Comparison of ENCODE assay signal across 29 cellular contexts in the genomic region with DNA sequence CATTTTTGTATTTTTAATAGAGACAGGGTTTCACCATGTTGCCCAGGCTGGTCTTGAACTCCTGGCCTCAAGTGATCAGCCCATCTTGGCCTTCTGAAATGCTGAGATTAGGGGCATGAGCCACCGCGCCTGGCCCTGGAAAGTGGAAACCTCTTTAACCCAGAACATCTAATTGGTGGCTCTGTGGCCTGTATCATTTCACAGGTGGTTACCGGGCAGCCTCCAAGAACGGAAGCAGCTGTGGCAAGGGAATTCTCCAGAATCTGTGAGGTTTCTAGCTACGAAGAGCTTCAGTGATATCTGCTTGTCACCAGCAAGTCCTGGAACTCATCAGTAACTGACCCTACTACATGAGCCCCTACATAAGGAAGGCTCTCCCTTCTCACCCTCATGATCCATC.
"Had no signal": no experiment of that assay in that cellular context is flagged by ENCODE, and none has a peak within 500 bp of the region (broad histone marks: within the 10 kb centered on the region; RNA-seq: fewer than 3 reads in every experiment).

No MANE protein-coding gene starts in this region.

- H3K36me3 Mint-ChIP-seq: naive thymus-derived CD4-positive, alpha-beta T cell; natural killer cell treated with Interleukin-12 subunit alpha and Interleukin-12 subunit beta and Interleukin-15 and Interleukin-18, amount 100 ng/mL, for 72 hours; stimulated activated naive B cell treated with anti-CD40 and anti-IgM and Interleukin-4, amounts not matched to agents 10 μg/mL and 1 μg/mL and 100 μg/mL, for 72 hours had no signal

- H3K4me3 Mint-ChIP-seq: naive thymus-derived CD4-positive, alpha-beta T cell; natural killer cell treated with Interleukin-12 subunit alpha and Interleukin-12 subunit beta and Interleukin-15 and Interleukin-18, amount 100 ng/mL, for 72 hours; stimulated activated naive B cell treated with anti-CD40 and anti-IgM and Interleukin-4, amounts not matched to agents 10 μg/mL and 1 μg/mL and 100 μg/mL, for 72 hours had no signal

- H3K4me3 ChIP-seq: left lung, lower lobe of right lung, mucosa of descending colon, ovary, prostate gland, skin epidermis, stomach, testis, thyroid gland, transverse colon, upper lobe of left lung, vagina had no signal

- H3K4me1 ChIP-seq: prostate gland, testis, thyroid gland, transverse colon had no signal

- H3K27ac ChIP-seq: left lung, lower lobe of right lung, ovary, prostate gland, skin epidermis, stomach, testis, thyroid gland, transverse colon, upper lobe of left lung, vagina had no signal

- H3K36me3 ChIP-seq: left lung, lower lobe of right lung, ovary, prostate gland, stomach, thyroid gland, transverse colon, upper lobe of left lung, vagina had no signal

- H3K27me3 ChIP-seq: left lung, ovary, stomach, testis, thyroid gland, transverse colon, upper lobe of left lung, vagina had no signal

- H3K27ac Mint-ChIP-seq: naive thymus-derived CD4-positive, alpha-beta T cell; natural killer cell treated with Interleukin-12 subunit alpha and Interleukin-12 subunit beta and Interleukin-15 and Interleukin-18, amount 100 ng/mL, for 72 hours; stimulated activated naive B cell treated with anti-CD40 and anti-IgM and Interleukin-4, amounts not matched to agents 10 μg/mL and 1 μg/mL and 100 μg/mL, for 72 hours had no signal

- H3K9me3 ChIP-seq: left lung, lower lobe of right lung, mucosa of descending colon, ovary, prostate gland, stomach, testis, thyroid gland, transverse colon, upper lobe of left lung, vagina had no signal

- ATAC-seq: left colon; lower lobe of right lung; mucosa of descending colon; naive thymus-derived CD4-positive, alpha-beta T cell; natural killer cell treated with Interleukin-12 subunit alpha and Interleukin-12 subunit beta and Interleukin-15 and Interleukin-18, amount 100 ng/mL, for 72 hours; sciatic nerve; stimulated activated naive B cell treated with anti-CD40 and anti-IgM and Interleukin-4, amounts not matched to agents 10 μg/mL and 1 μg/mL and 100 μg/mL, for 72 hours; stimulated activated naive CD8-positive, alpha-beta T cell treated with anti-CD3 and anti-CD28 coated beads, Interleukin-15, Interleukin-2, amounts not matched to agents 100 U/mL and 50 U/mL, for 24 hours had no signal

- DNase-seq: hippocampal formation; kidney; left colon; left lung; lower lobe of right lung; mammary epithelial cell; mesenchymal stem cell; midbrain; mucosa of descending colon; naive thymus-derived CD4-positive, alpha-beta T cell; ovary; retina; right cardiac atrium; stimulated activated CD4-positive, alpha-beta T cell treated with anti-CD3 and anti-CD28 coated beads, Interleukin-12 subunit alpha, Interleukin-12 subunit beta, amount 100 ng/mL, for 4 hours; stimulated activated CD4-positive, alpha-beta T cell treated with anti-CD3 and anti-CD28 coated beads, Interleukin-15, amount 100 ng/mL, for 24 hours; stimulated activated CD4-positive, alpha-beta T cell treated with anti-CD3 and anti-CD28 coated beads, Interleukin-2, amount 100 ng/mL, for 24 hours; stimulated activated CD4-positive, alpha-beta T cell treated with anti-CD3 and anti-CD28 coated beads, Interleukin-4, amount 100 ng/mL, for 1 hour; stimulated activated naive B cell treated with anti-CD40 and anti-IgM and Interleukin-4, amounts not matched to agents 10 μg/mL and 1 μg/mL and 100 μg/mL, for 72 hours; stimulated activated naive CD8-positive, alpha-beta T cell treated with anti-CD3 and anti-CD28 coated beads, Interleukin-15, Interleukin-2, amounts not matched to agents 100 U/mL and 50 U/mL, for 24 hours; stomach; testis; thyroid gland; transverse colon; upper lobe of left lung had no signal

- H3K9me3 Mint-ChIP-seq: natural killer cell treated with Interleukin-12 subunit alpha and Interleukin-12 subunit beta and Interleukin-15 and Interleukin-18, amount 100 ng/mL, for 72 hours; stimulated activated naive B cell treated with anti-CD40 and anti-IgM and Interleukin-4, amounts not matched to agents 10 μg/mL and 1 μg/mL and 100 μg/mL, for 72 hours had no signal

- H3K4me1 Mint-ChIP-seq: naive thymus-derived CD4-positive, alpha-beta T cell; stimulated activated naive B cell treated with anti-CD40 and anti-IgM and Interleukin-4, amounts not matched to agents 10 μg/mL and 1 μg/mL and 100 μg/mL, for 72 hours had no signal
